In the genomic region with DNA sequence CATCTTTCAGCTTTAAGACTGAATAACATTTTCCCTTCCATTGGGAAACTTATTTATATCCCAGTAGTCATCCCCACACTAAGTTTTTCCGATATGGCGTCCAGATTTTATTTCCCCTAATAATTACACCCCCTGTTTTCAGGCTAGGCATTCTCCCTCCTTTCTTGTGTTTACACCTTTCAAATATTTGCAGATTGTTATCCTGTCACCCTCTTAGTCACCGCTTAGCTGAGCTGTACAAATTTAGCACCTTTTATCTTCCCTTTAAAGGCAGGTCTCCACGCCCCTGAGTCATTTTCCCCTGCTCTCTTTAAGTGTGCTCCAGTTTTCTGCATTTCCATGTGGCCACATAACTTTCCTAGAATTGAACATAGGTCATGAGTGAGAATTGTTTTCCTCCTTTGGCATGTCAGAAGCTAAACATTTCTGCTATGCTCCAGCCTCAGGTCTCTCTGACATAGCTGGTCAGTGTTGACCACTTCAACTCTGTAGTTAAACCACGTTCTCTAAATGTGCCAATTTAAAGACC, we compare ENCODE assay signal across 20 cellular contexts. TPM values are rescaled to one million over a fixed set of nuclear protein-coding genes. Genes with fewer than 3 reads are reported as not detected.
DNase-seq lines count a peak whose midpoint lies in the region; ATAC-seq, FAIRE-seq and TF ChIP-seq lines count a peak whose summit lies in the region.
"Had no signal": no experiment of that assay in that cellular context is flagged by ENCODE, and none has a peak within 500 bp of the region (broad histone marks: within the 10 kb centered on the region; RNA-seq: fewer than 3 reads in every experiment).

No MANE protein-coding gene starts in this region.

- FAIRE-seq in astrocyte (lab: Jason Lieb, UNC) = no peak

- H3K79me2 ChIP-seq in astrocyte (ENCODE audit: insufficient read depth, low read length) = peaks cover 7% of the 10 kb centered on the region

- H3K36me3 ChIP-seq in astrocyte (ENCODE audit: insufficient read depth, low read length) (no peaks in the 10 kb centered on the region), mesenchymal stem cell (ENCODE audit: control insufficient read depth in 1 of 2, insufficient read depth in 2 of 2, low read depth in 1 of 2, low read length in 2 of 2) (peaks cover 0 to 6% of the 10 kb centered on the region in 2 experiments)
- H3K36me3 ChIP-seq: gastroesophageal sphincter, neural progenitor cell, tibial nerve had no signal

- H2BK12ac ChIP-seq in mesenchymal stem cell (ENCODE audit: low read length in 2 of 2) = no peak overlapping the region

- peaks cover 41% of the 10 kb centered on the region for H3K79me1 ChIP-seq in mesenchymal stem cell (replicated peaks; ENCODE audit: low read length, poor library complexity, severe bottlenecking)

- no peak overlapping the region for H2AK5ac ChIP-seq in mesenchymal stem cell (ENCODE audit: low read length, severe bottlenecking)

- no peak overlapping the region for H3K27ac Mint-ChIP-seq in astrocyte (ENCODE audit: unreplicated experiment)
- H3K27ac Mint-ChIP-seq: GM23338, neural progenitor cell had no signal

- H3K4me3 ChIP-seq in astrocyte (ENCODE audit: insufficient read depth, low read depth, low read length) = no peak overlapping the region
- no peak overlapping the region for H3K4me3 ChIP-seq in mesenchymal stem cell (ENCODE audit: insufficient read depth in 1 of 2, low read depth in 1 of 2, low read length in 2 of 2)
- H3K4me3 ChIP-seq: gastroesophageal sphincter, GM23338, neural progenitor cell, skin epidermis, tibial nerve had no signal

- H3K9ac ChIP-seq in astrocyte (ENCODE audit: low read length) = no peak overlapping the region
- H3K9ac ChIP-seq in mesenchymal stem cell (ENCODE audit: low read length) = no peak overlapping the region
- H3K9ac ChIP-seq: neural progenitor cell had no signal

- no peaks in the 10 kb centered on the region for H3K27me3 Mint-ChIP-seq in astrocyte (ENCODE audit: low read depth, unreplicated experiment)

- H2BK120ac ChIP-seq in mesenchymal stem cell (ENCODE audit: low read depth, low read length) = no peak overlapping the region

- no peak overlapping the region for H3K23ac ChIP-seq in mesenchymal stem cell (ENCODE audit: low read length in 2 of 2)

- H3K4me3 Mint-ChIP-seq in astrocyte (ENCODE audit: unreplicated experiment) = peak overlapping the region; percentile 27
- H3K4me3 Mint-ChIP-seq: GM23338, neural progenitor cell had no signal

- no peaks in the 10 kb centered on the region for H3K4me1 ChIP-seq in astrocyte (ENCODE audit: insufficient read depth, low read length)
- H3K4me1 ChIP-seq in mesenchymal stem cell (ENCODE audit: control insufficient read depth, insufficient read depth, low read depth, low read length) = peaks cover 3% of the 10 kb centered on the region

- H3K27ac ChIP-seq in astrocyte (ENCODE audit: low read depth, low read length) = peak overlapping the region; percentile 7
- H3K27ac ChIP-seq in mesenchymal stem cell (ENCODE audit: low read length, poor library complexity, severe bottlenecking) = no peak overlapping the region
- H3K27ac ChIP-seq: 22Rv1, gastroesophageal sphincter, neural progenitor cell, skin epidermis, tibial nerve had no signal

- H3K4me2 ChIP-seq in astrocyte (ENCODE audit: low read length) (no peak overlapping the region), mesenchymal stem cell (ENCODE audit: low read length, poor library complexity, severe bottlenecking) (no peak overlapping the region)
- H3K4me2 ChIP-seq: GM23338, neural progenitor cell had no signal

- peaks cover 83% of the 10 kb centered on the region for H4K20me1 ChIP-seq in astrocyte (ENCODE audit: insufficient read depth, low read length)

- H4K8ac ChIP-seq in mesenchymal stem cell (ENCODE audit: low read length) = no peak overlapping the region

- H3K27me3 ChIP-seq in astrocyte (ENCODE audit: insufficient read depth, low read length) (no peaks in the 10 kb centered on the region), mesenchymal stem cell (ENCODE audit: control insufficient read depth in 1 of 2, insufficient read depth in 1 of 2, low read length in 2 of 2) (no peaks in the 10 kb centered on the region)
- H3K27me3 ChIP-seq: gastroesophageal sphincter, neural progenitor cell, tibial nerve had no signal

- no peak overlapping the region for H3K18ac ChIP-seq in mesenchymal stem cell (ENCODE audit: low read depth in 1 of 2, low read length in 2 of 2)

- H3K36me3 Mint-ChIP-seq in astrocyte (ENCODE audit: low read depth, unreplicated experiment) = peaks cover 16% of the 10 kb centered on the region

- no peak overlapping the region for H2BK15ac ChIP-seq in mesenchymal stem cell (ENCODE audit: low read depth, poor library complexity, severe bottlenecking)

- WGBS in mesenchymal stem cell = 94% methylated on average over 5 of the region's 5 CpGs

- H3K4me1 Mint-ChIP-seq in astrocyte (ENCODE audit: low read depth, unreplicated experiment) = peaks cover 31% of the 10 kb centered on the region

- DNase-seq in NCI-H1417 (lab: John Stamatoyannopoulos, UW) (peak in 2 of 3 experiments; percentile 15 to 67), NCI-H1417 treated with DMSO at 0.1 percent for 48 hours (lab: John Stamatoyannopoulos, UW) (no peak), HT1080 (ENCODE audit: low read depth) (peak; percentile 11), astrocyte (ENCODE audit: low read depth) (peak; percentile 63), mesenchymal stem cell (peak; percentile 46), COR-L47 (lab: John Stamatoyannopoulos, UW) (no peak)
- DNase-seq: activated CD4-positive, CD25-positive, alpha-beta regulatory T cell; activated gamma-delta T cell; kidney glomerular epithelial cell; NCI-H1105; NCI-H82 had no signal

- peaks cover 7% of the 10 kb centered on the region for H3K9me3 Mint-ChIP-seq in astrocyte (ENCODE audit: unreplicated experiment)

- no peak for TF ChIP-seq CTCF in astrocyte (IDR thresholded peaks at IDR 0.05; ENCODE audit: insufficient read depth, low read depth, low read length)

- no peak overlapping the region for H3K4ac ChIP-seq in mesenchymal stem cell (ENCODE audit: low read depth in 1 of 2, low read length in 2 of 2)

- H3K14ac ChIP-seq in mesenchymal stem cell (ENCODE audit: low read length in 2 of 2) = no peak overlapping the region

- no peaks in the 10 kb centered on the region for H3K9me3 ChIP-seq in astrocyte (ENCODE audit: insufficient read depth, low read depth, low read length)
- H3K9me3 ChIP-seq in mesenchymal stem cell (ENCODE audit: control insufficient read depth, low read length) = peaks cover 3% of the 10 kb centered on the region

- H2AFZ ChIP-seq in astrocyte (ENCODE audit: low read depth, low read length) (no peak overlapping the region), mesenchymal stem cell (ENCODE audit: low read depth, low read length) (no peak overlapping the region)
- H2AFZ ChIP-seq: GM23338, neural progenitor cell had no signal

- ATAC-seq in GM21360 (IDR thresholded peaks at IDR 0.05; ENCODE audit: unreplicated experiment) (no peak), HG03135 (IDR thresholded peaks at IDR 0.05; ENCODE audit: unreplicated experiment) (no peak)
- ATAC-seq: gastroesophageal sphincter, GM23338, SK-N-SH treated with all-trans-retinoic acid at 6 μM for 48 hours had no signal

- no peak overlapping the region for H2BK5ac ChIP-seq in mesenchymal stem cell (ENCODE audit: low read depth, low read length, poor library complexity, severe bottlenecking)

- no peak overlapping the region for H4K91ac ChIP-seq in mesenchymal stem cell (ENCODE audit: low read length)

RNA-seq across cellular contexts. Expression of gene LRRC4, which starts 47.4 kb away (rescaled TPM):
- not detected in 2 replicates for total RNA-seq in HT1080 (2014; rRNA removed; shearing (Covaris generic))
- polyA plus RNA-seq in HT1080 (2015; cell fraction: cytosol; rRNA removed) = not detected in 2 replicates
- not detected in 2 replicates for polyA plus RNA-seq in HT1080 (2015; cell fraction: nucleus; rRNA removed)
- total RNA-seq in astrocyte = 4.4 and 4.5 TPM in 2 replicates
- 0.23 TPM for polyA plus RNA-seq in mesenchymal stem cell (2013, experiment 1 of 2)
- 0.14 TPM for polyA plus RNA-seq in mesenchymal stem cell (2013, experiment 2 of 2)

Comparison
In these comparisons a context has a peak if more than half of its experiments do, and no peak if none do; other contexts are left out.
1. DNase-seq: peak in NCI-H1417 (2 of 3), HT1080 (single experiment), astrocyte (single experiment) and mesenchymal stem cell (single experiment); none in NCI-H1417 treated with DMSO at 0.1 percent for 48 hours (single experiment) and COR-L47 (single experiment).